In the genomic region with DNA sequence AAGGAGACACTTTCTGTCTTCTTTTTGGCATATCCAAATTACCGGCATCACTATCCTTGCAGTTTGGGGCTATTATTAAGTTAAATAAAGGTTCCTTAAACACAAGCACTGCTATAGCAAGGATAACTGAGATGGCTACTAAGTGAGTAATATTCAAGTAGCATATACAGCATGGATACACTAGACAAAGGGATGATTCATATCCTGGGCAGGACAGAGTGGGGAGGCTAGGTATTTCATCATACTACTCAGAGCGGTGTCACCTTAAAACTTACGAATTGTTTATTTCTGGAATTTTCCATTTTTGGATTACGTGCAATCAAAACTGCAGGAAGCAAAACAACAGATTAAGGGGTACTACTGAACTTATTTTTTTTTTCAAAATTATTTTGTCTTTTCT, we compare ENCODE assay signal across 12 cellular contexts. TPM values are rescaled to one million over a fixed set of nuclear protein-coding genes. Genes with fewer than 3 reads are reported as not detected.
DNase-seq lines count a peak whose midpoint lies in the region; ATAC-seq and TF ChIP-seq lines count a peak whose summit lies in the region.
"Had no signal": no experiment of that assay in that cellular context is flagged by ENCODE, and none has a peak within 500 bp of the region (broad histone marks: within the 10 kb centered on the region; RNA-seq: fewer than 3 reads in every experiment).

No MANE protein-coding gene starts in this region.

- in situ Hi-C loops in ACHN (cut with HindIII; ENCODE audit: low pct_ligation_motif_present, low pct_unique_long_range_greater_than_20kb, low sequenced_read_pairs): no loop called here

- H3K4me3 ChIP-seq in effector memory CD4-positive, alpha-beta T cell (ENCODE audit: insufficient read depth, low read depth, low read length, poor library complexity, severe bottlenecking): no peak overlapping the region
- no peak overlapping the region for H3K4me3 ChIP-seq in endodermal cell (ENCODE audit: low read length)
- H3K4me3 ChIP-seq: left ventricle myocardium inferior, tibial artery had no signal

- H3K9ac ChIP-seq in endodermal cell (ENCODE audit: extremely low read depth, low read length, poor library complexity, severe bottlenecking): no peak overlapping the region

- no peak overlapping the region for H3K4me3 Mint-ChIP-seq in endodermal cell
- H3K4me3 Mint-ChIP-seq: activated B cell treated with CpG ODN at 0.5 μM for 24 hours had no signal

- WGBS in endodermal cell (ENCODE audit: insufficient coverage in 1 of 2, insufficient read length in 1 of 2), 2 experiments: 97 to 98% methylated on average over 3 to 4 of the region's 4 CpGs

- ATAC-seq in GM18870 (IDR thresholded peaks at IDR 0.05; ENCODE audit: unreplicated experiment): no peak

- no peak for TF ChIP-seq CTCF in endodermal cell (conservative IDR thresholded peaks at IDR 0.05)

- no peaks in the 10 kb centered on the region for H3K4me1 ChIP-seq in effector memory CD4-positive, alpha-beta T cell (ENCODE audit: control insufficient read depth, insufficient read depth, low read length, poor library complexity, severe bottlenecking)
- H3K4me1 ChIP-seq in endodermal cell (ENCODE audit: control insufficient read depth, insufficient read depth, low read length): no peaks in the 10 kb centered on the region
- H3K4me1 ChIP-seq: left ventricle myocardium inferior, tibial artery had no signal

- H3K9me3 ChIP-seq in effector memory CD4-positive, alpha-beta T cell (ENCODE audit: control insufficient read depth, low read length): no peaks in the 10 kb centered on the region
- H3K9me3 ChIP-seq in endodermal cell (ENCODE audit: control insufficient read depth, low read length): peaks cover 37% of the 10 kb centered on the region

- no peaks in the 10 kb centered on the region for H3K36me3 ChIP-seq in effector memory CD4-positive, alpha-beta T cell (ENCODE audit: control insufficient read depth, insufficient read depth, low read length)
- no peaks in the 10 kb centered on the region for H3K36me3 ChIP-seq in endodermal cell (ENCODE audit: control insufficient read depth, insufficient read depth, low read length)

- peaks cover 60% of the 10 kb centered on the region for H3K36me3 Mint-ChIP-seq in endodermal cell (ENCODE audit: low read depth)

- no peaks in the 10 kb centered on the region for H3K27me3 Mint-ChIP-seq in endodermal cell (ENCODE audit: insufficient read depth)
- H3K27me3 Mint-ChIP-seq: activated B cell treated with CpG ODN at 0.5 μM for 24 hours had no signal

- no peak overlapping the region for H3K27ac Mint-ChIP-seq in endodermal cell
- H3K27ac Mint-ChIP-seq: activated B cell treated with CpG ODN at 0.5 μM for 24 hours had no signal

- H3K4me1 Mint-ChIP-seq in endodermal cell: peaks cover 5% of the 10 kb centered on the region

- DNase-seq in ACHN (peak; percentile 82), HCEC 1CT (peak; percentile 97), SW 1271 (lab: John Stamatoyannopoulos, UW) (peak; percentile 85 to 97), glomerular endothelial cell (ENCODE audit: extremely low read depth, low read depth, low spot score) (peak; percentile 55), NCI-H2227 treated with DMSO at 0.1 percent for 48 hours (lab: John Stamatoyannopoulos, UW) (no peak), endodermal cell (no peak)
- no peak for DNase-seq in effector memory CD4-positive, alpha-beta T cell
- DNase-seq: activated B cell treated with CpG ODN at 0.5 μM for 24 hours, caudate nucleus, left ventricle myocardium inferior, tibial artery had no signal

- H3K27ac ChIP-seq in effector memory CD4-positive, alpha-beta T cell (ENCODE audit: insufficient read depth, low read length, poor library complexity, severe bottlenecking): no peak overlapping the region
- no peak overlapping the region for H3K27ac ChIP-seq in endodermal cell (ENCODE audit: low read depth, low read length)
- H3K27ac ChIP-seq: left ventricle myocardium inferior, tibial artery had no signal

- peaks cover 42% of the 10 kb centered on the region for H3K9me3 Mint-ChIP-seq in endodermal cell

- H3K27me3 ChIP-seq in effector memory CD4-positive, alpha-beta T cell (replicated peaks; ENCODE audit: control insufficient read depth, insufficient read depth, low read length, poor library complexity, severe bottlenecking): no peaks in the 10 kb centered on the region
- no peaks in the 10 kb centered on the region for H3K27me3 ChIP-seq in endodermal cell (ENCODE audit: control insufficient read depth, insufficient read depth, low read length, poor library complexity, severe bottlenecking)
- H3K27me3 ChIP-seq: tibial artery had no signal

RNA-seq across cellular contexts. Expression of gene FER, which starts 54.1 kb away (rescaled TPM):
- total RNA-seq in glomerular endothelial cell (16.7 and 21.1 TPM in 2 replicates), endodermal cell (10 to 100 TPM; 24.5 to 26.8 TPM)
- polyA plus RNA-seq in endodermal cell (2013, experiment 1 of 2): 10.2 TPM
- 10.9 TPM for polyA plus RNA-seq in endodermal cell (2013, experiment 2 of 2)

Comparison
In these comparisons a context has a peak if more than half of its experiments do, and no peak if none do; other contexts are left out.
1. DNase-seq: peak in ACHN (single experiment), HCEC 1CT (single experiment), SW 1271 (2 of 2) and glomerular endothelial cell (single experiment); none in effector memory CD4-positive, alpha-beta T cell (0 of 3), NCI-H2227 treated with DMSO at 0.1 percent for 48 hours (single experiment) and endodermal cell (single experiment).